Comparison of ENCODE assay signal across 14 cellular contexts in the genomic region with DNA sequence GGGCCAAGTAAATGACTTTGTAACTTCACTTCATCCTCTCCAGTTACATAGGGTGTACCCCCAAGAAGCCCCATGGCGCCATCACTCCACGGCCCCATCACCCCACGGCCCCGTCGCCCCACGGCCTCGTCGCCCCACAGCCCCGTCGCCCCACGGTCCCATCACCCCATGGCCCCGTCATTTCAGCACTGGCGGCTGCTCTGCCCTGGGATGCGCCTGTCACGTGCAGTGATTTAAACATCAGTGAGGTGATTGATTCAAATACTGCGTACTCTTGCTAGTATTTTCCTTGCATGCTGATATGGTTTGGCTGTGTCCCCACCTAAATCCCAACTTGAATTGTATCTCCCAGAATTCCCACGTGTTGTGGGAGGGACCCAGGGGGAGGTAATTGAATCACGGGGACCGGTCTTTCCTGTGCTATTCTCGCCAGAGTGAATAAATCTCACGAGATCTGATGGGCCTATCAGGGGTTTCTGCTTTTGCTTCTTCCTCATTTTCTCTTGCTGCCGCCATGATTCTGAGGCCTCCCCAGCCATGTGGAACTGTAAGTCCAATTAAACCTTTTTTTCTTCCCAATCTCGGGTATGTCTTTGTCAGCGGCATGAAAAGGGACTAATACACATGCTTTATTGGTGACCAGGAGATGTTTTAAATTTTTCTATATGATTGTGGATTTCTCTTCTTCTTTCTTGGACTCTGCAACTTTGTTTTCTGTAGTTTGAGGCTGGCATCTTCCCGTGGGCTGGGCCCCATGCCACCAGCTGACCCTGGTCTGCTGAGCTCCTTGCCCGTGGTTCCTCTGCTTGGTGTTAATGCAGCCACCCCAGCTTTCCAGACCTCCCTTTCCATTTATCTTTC. TPM values are rescaled to one million over a fixed set of nuclear protein-coding genes. Genes with fewer than 3 reads are reported as not detected.
DNase-seq lines count a peak whose midpoint lies in the region; ATAC-seq lines count a peak whose summit lies in the region.
"Had no signal": no experiment of that assay in that cellular context is flagged by ENCODE, and none has a peak within 500 bp of the region (broad histone marks: within the 10 kb centered on the region; RNA-seq: fewer than 3 reads in every experiment).

No MANE protein-coding gene starts in this region.

- H3K27ac Mint-ChIP-seq in stimulated activated naive CD8-positive, alpha-beta T cell treated with anti-CD3 and anti-CD28 coated beads, Interleukin-15, Interleukin-2, amounts not matched to agents 100 ng/mL and 50 ng/mL, for 24 hours: peak overlapping the region; percentile 16
- H3K27ac Mint-ChIP-seq in activated naive CD8-positive, alpha-beta T cell treated with anti-CD3 and anti-CD28 coated beads, Interleukin-2, amount 10 ng/mL, durations not matched to agents 7 days and 5 days: peak overlapping the region; percentile 72

- ATAC-seq in stimulated activated naive CD8-positive, alpha-beta T cell treated with anti-CD3 and anti-CD28 coated beads, Interleukin-15, Interleukin-2, amounts not matched to agents 100 U/mL and 50 U/mL, for 24 hours: no peak
- ATAC-seq in activated naive CD8-positive, alpha-beta T cell treated with anti-CD3 and anti-CD28 coated beads, Interleukin-2, amount 10 ng/mL, durations not matched to agents 7 days and 5 days (ENCODE audit: low read depth): no peak
- ATAC-seq in GM18520 (IDR thresholded peaks at IDR 0.05; ENCODE audit: unreplicated experiment): no peak
- ATAC-seq: psoas muscle had no signal

- no peak for DNase-seq in stimulated activated naive CD8-positive, alpha-beta T cell treated with anti-CD3 and anti-CD28 coated beads, Interleukin-15, Interleukin-2, amounts not matched to agents 100 U/mL and 50 U/mL, for 24 hours
- peak; percentile 80 to 81 for DNase-seq in NCI-H1930 (lab: John Stamatoyannopoulos, UW)
- peak; percentile 29 for DNase-seq in activated naive CD8-positive, alpha-beta T cell treated with anti-CD3 and anti-CD28 coated beads, Interleukin-2, amount 10 ng/mL, durations not matched to agents 7 days and 5 days
- DNase-seq in DMS 273 treated with DMSO at 0.1 percent for 48 hours (lab: John Stamatoyannopoulos, UW): no peak
- DNase-seq in NCI-H774 (lab: John Stamatoyannopoulos, UW): no peak
- no peak for DNase-seq in medulla oblongata (ENCODE audit: extremely low spot score)
- DNase-seq: activated CD4-positive, alpha-beta T cell treated with anti-CD3 and anti-CD28 coated beads, Interleukin-2, amount 50 U/mL, for 48 hours; NCI-H1417; NCI-H748 treated with DMSO at 0.1 percent for 48 hours; psoas muscle; stimulated activated CD4-positive, alpha-beta T cell treated with anti-CD3 and anti-CD28 coated beads, Interleukin-2, amount 100 ng/mL, for 48 hours; stomach had no signal

- no peaks in the 10 kb centered on the region for H3K36me3 Mint-ChIP-seq in stimulated activated naive CD8-positive, alpha-beta T cell treated with anti-CD3 and anti-CD28 coated beads, Interleukin-15, Interleukin-2, amounts not matched to agents 100 ng/mL and 50 ng/mL, for 24 hours (ENCODE audit: low read depth)
- no peaks in the 10 kb centered on the region for H3K36me3 Mint-ChIP-seq in activated naive CD8-positive, alpha-beta T cell treated with anti-CD3 and anti-CD28 coated beads, Interleukin-2, amount 10 ng/mL, durations not matched to agents 7 days and 5 days

- H3K27me3 Mint-ChIP-seq in stimulated activated naive CD8-positive, alpha-beta T cell treated with anti-CD3 and anti-CD28 coated beads, Interleukin-15, Interleukin-2, amounts not matched to agents 100 ng/mL and 50 ng/mL, for 24 hours: peaks cover 10% of the 10 kb centered on the region
- peaks cover 11% of the 10 kb centered on the region for H3K27me3 Mint-ChIP-seq in activated naive CD8-positive, alpha-beta T cell treated with anti-CD3 and anti-CD28 coated beads, Interleukin-2, amount 10 ng/mL, durations not matched to agents 7 days and 5 days

- POLR2A ChIA-PET in activated naive CD8-positive, alpha-beta T cell treated with anti-CD3 and anti-CD28 coated beads, Interleukin-2, amount 10 ng/mL, durations not matched to agents 7 days and 5 days (lab: Charles Lee): interaction anchor here (0.9 kb wide), 1 partner anchor 37 kb away, joined by 5 read pairs; no protein-coding TSS in a partner anchor

- peaks cover 4% of the 10 kb centered on the region for H3K9me3 Mint-ChIP-seq in stimulated activated naive CD8-positive, alpha-beta T cell treated with anti-CD3 and anti-CD28 coated beads, Interleukin-15, Interleukin-2, amounts not matched to agents 100 ng/mL and 50 ng/mL, for 24 hours
- H3K9me3 Mint-ChIP-seq in activated naive CD8-positive, alpha-beta T cell treated with anti-CD3 and anti-CD28 coated beads, Interleukin-2, amount 10 ng/mL, durations not matched to agents 7 days and 5 days: peaks cover 3% of the 10 kb centered on the region

- no peak overlapping the region for H3K4me3 Mint-ChIP-seq in stimulated activated naive CD8-positive, alpha-beta T cell treated with anti-CD3 and anti-CD28 coated beads, Interleukin-15, Interleukin-2, amounts not matched to agents 100 ng/mL and 50 ng/mL, for 24 hours
- H3K4me3 Mint-ChIP-seq in activated naive CD8-positive, alpha-beta T cell treated with anti-CD3 and anti-CD28 coated beads, Interleukin-2, amount 10 ng/mL, durations not matched to agents 7 days and 5 days: no peak overlapping the region

- H3K4me1 Mint-ChIP-seq in stimulated activated naive CD8-positive, alpha-beta T cell treated with anti-CD3 and anti-CD28 coated beads, Interleukin-15, Interleukin-2, amounts not matched to agents 100 ng/mL and 50 ng/mL, for 24 hours (ENCODE audit: low read depth): peaks cover 16% of the 10 kb centered on the region
- peaks cover 16% of the 10 kb centered on the region for H3K4me1 Mint-ChIP-seq in activated naive CD8-positive, alpha-beta T cell treated with anti-CD3 and anti-CD28 coated beads, Interleukin-2, amount 10 ng/mL, durations not matched to agents 7 days and 5 days

RNA-seq across cellular contexts. Expression of a gene that starts 50.1 kb away (rescaled TPM):
- total RNA-seq in activated naive CD8-positive, alpha-beta T cell treated with anti-CD3 and anti-CD28 coated beads, Interleukin-2, amount 10 ng/mL, durations not matched to agents 7 days and 5 days: 1 to 10 TPM in 1 of 2 experiments, not detected in 1; 1.2 TPM

RNA-seq across cellular contexts. Expression of a gene that starts 51.2 kb away (rescaled TPM):
- total RNA-seq in activated naive CD8-positive, alpha-beta T cell treated with anti-CD3 and anti-CD28 coated beads, Interleukin-2, amount 10 ng/mL, durations not matched to agents 7 days and 5 days: 10 to 100 TPM; 34.3 to 38.4 TPM

Comparison
In these comparisons a context has a peak if more than half of its experiments do, and no peak if none do; other contexts are left out.
1. DNase-seq: peak in NCI-H1930 (2 of 2) and activated naive CD8-positive, alpha-beta T cell treated with anti-CD3 and anti-CD28 coated beads, Interleukin-2, amount 10 ng/mL, durations not matched to agents 7 days and 5 days (single experiment); none in stimulated activated naive CD8-positive, alpha-beta T cell treated with anti-CD3 and anti-CD28 coated beads, Interleukin-15, Interleukin-2, amounts not matched to agents 100 U/mL and 50 U/mL, for 24 hours (single experiment), DMS 273 treated with DMSO at 0.1 percent for 48 hours (single experiment), NCI-H774 (single experiment) and medulla oblongata (single experiment).